8 cellular contexts compared by ENCODE assay signal in the genomic region with DNA sequence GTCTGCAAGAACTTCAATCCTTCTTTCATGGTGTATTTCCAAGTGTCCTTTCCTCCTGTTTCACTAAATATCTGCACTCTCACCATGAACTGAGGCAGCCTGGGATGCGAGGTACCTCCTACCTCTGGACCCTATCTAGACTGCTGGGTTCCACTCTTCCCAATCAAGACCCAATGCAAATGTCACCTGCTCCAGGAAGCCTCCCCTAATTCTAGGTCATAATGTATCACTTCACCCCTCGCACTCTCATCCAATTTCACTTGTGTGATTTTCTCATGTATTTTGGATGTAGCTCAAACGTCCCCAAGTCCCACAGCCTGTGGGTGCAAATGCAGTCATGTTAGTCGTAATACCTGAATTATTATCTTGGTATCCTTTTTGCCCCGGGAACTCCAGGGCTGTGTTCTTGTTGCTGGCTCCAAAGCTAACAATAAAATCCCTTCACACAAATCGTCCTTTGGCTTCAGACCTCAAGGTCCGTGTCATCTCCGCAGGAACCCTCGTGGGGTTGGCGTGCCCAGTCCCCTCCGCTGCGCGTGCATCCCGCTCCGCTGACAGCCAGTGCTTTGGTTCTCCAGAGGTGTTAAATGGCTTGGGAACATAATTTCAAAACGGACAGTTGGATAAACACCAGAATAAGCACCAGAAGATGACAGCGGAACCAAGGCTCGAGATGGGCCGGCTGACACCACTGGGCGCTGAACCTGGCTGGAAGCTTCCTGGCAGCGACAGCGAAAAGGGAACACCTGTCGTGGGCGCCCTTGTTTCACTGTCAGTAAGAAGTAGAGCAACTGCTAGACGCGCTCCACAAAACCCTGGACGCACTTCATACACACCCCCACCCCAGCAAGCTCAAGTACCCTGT. TPM values are rescaled to one million over a fixed set of nuclear protein-coding genes. Genes with fewer than 3 reads are reported as not detected.
DNase-seq lines count a peak whose midpoint lies in the region; ATAC-seq, FAIRE-seq and TF ChIP-seq lines count a peak whose summit lies in the region.

No MANE protein-coding gene starts in this region.

- RAD21 ChIA-PET in GM12878 (lab: Charles Lee; ENCODE audit: unreplicated experiment), result interaction anchor here (2.0 to 16.3 kb wide), 5 partner anchors 50 to 221 kb away, joined by 8 to 257 read pairs (median 19); a partner anchor contains a TSS

- no peaks in the 10 kb centered on the region for H3K36me3 Mint-ChIP-seq in memory B cell
- H3K36me3 Mint-ChIP-seq in type B pancreatic cell, result no peaks in the 10 kb centered on the region

- no peaks in the 10 kb centered on the region for H3K27me3 Mint-ChIP-seq in memory B cell
- H3K27me3 Mint-ChIP-seq in type B pancreatic cell, result no peaks in the 10 kb centered on the region

- WGBS in GM12878 (ENCODE audit: insufficient coverage, insufficient replicate concordance, low lambda C conversion rate, missing lambda C conversion rate), result 57% methylated on average over 27 of the region's 27 CpGs

- peaks cover 2% of the 10 kb centered on the region; the same call in 1 of the 2 replicates for H4K20me1 ChIP-seq in GM12878 (ENCODE audit: control insufficient read depth, insufficient read depth)

- ATAC-seq in left ventricle myocardium superior (no peak), GM12878 (no peak), memory B cell (ENCODE audit: low read depth) (no peak), HG02852 (IDR thresholded peaks at IDR 0.05; ENCODE audit: unreplicated experiment) (no peak), GM21723 (IDR thresholded peaks at IDR 0.05; ENCODE audit: unreplicated experiment) (no peak)

- POLR2A ChIA-PET in GM12878 (lab: Charles Lee), result interaction anchor here (0.5 to 1.2 kb wide), 4 partner anchors 52 to 412 kb away, joined by 3 to 6 read pairs (median 4); no protein-coding TSS in a partner anchor

- no TSS peak for BruUV-seq in GM12878 (replicated peaks; lab: Mats Ljungman, UMichigan)

- H2AFZ ChIP-seq in GM12878 (ENCODE audit: control insufficient read depth, low read depth, low read length), result peak overlapping the region; percentile 61

- H3K4me3 Mint-ChIP-seq in memory B cell (peak overlapping the region; percentile 50), type B pancreatic cell (peak overlapping the region; percentile 77)

- peaks cover 21% of the 10 kb centered on the region for H3K4me1 ChIP-seq in cardiac muscle cell (ENCODE audit: low read depth)
- H3K4me1 ChIP-seq in GM12878 (ENCODE audit: control insufficient read depth, insufficient read depth, low read length), result peaks cover 31% of the 10 kb centered on the region

- H3K9me3 ChIP-seq in cardiac muscle cell (ENCODE audit: low read depth), result no peaks in the 10 kb centered on the region
- peaks cover 9% of the 10 kb centered on the region; the same call in 2 of the 3 replicates for H3K9me3 ChIP-seq in GM12878 (replicated peaks; ENCODE audit: control insufficient read depth, insufficient read depth, low read length)

- no peak for TF ChIP-seq EP300 in GM12878 (IDR thresholded peaks at IDR 0.05; ENCODE audit: borderline replicate concordance in 1 of 2, control insufficient read depth in 1 of 2, low read depth in 2 of 2, low read length in 2 of 2)

- TF ChIP-seq CTCF in cardiac muscle cell (IDR thresholded peaks at IDR 0.05; ENCODE audit: low read depth, low read length), result no peak
- TF ChIP-seq CTCF in GM12878 (IDR thresholded peaks at IDR 0.05 in 2 of 3, conservative IDR thresholded peaks at IDR 0.05 in 1 of 3; ENCODE audit: control insufficient read depth in 2 of 3, extremely low read depth in 1 of 3, insufficient read depth in 1 of 3, low read depth in 3 of 3, low read length in 3 of 3), result no peak
- TF ChIP-seq CTCF in type B pancreatic cell (conservative IDR thresholded peaks at IDR 0.05), result no peak

- no peak for FAIRE-seq in GM12878 (lab: Jason Lieb, UNC)

- H3K9me3 Mint-ChIP-seq in memory B cell (no peaks in the 10 kb centered on the region), type B pancreatic cell (peaks cover 7% of the 10 kb centered on the region)

- no peak for TF ChIP-seq POLR2A in GM12878 (IDR thresholded peaks at IDR 0.05; ENCODE audit: low read depth, low read length)

- H3K4me2 ChIP-seq in GM12878 (ENCODE audit: control insufficient read depth, insufficient read depth), result peak overlapping the region; percentile 95

- H3K9ac ChIP-seq in GM12878 (ENCODE audit: control insufficient read depth, insufficient read depth, low read length), result peak overlapping the region; percentile 54; the same call in 1 of the 2 replicates

- H3K4me1 Mint-ChIP-seq in memory B cell (peaks cover 44% of the 10 kb centered on the region), type B pancreatic cell (ENCODE audit: unreplicated experiment) (peaks cover 29% of the 10 kb centered on the region)

- H3K27ac ChIP-seq in cardiac muscle cell, result no peak overlapping the region
- H3K27ac ChIP-seq in GM12878 (ENCODE audit: control insufficient read depth, insufficient read depth), result peak overlapping the region; percentile 70

- peaks cover 36% of the 10 kb centered on the region for H3K79me2 ChIP-seq in GM12878 (ENCODE audit: control insufficient read depth, insufficient read depth, low read length)

- peak overlapping the region; percentile 69 for H3K4me3 ChIP-seq in cardiac muscle cell
- H3K4me3 ChIP-seq in GM12878, result peak overlapping the region; percentile 62; the same call in 1 of the 2 replicates

- H3K36me3 ChIP-seq in cardiac muscle cell, result no peaks in the 10 kb centered on the region
- no peaks in the 10 kb centered on the region for H3K36me3 ChIP-seq in GM12878 (ENCODE audit: control insufficient read depth in 2 of 2, insufficient read depth in 2 of 2, low read length in 1 of 2)

- in situ Hi-C loops in GM12878 (cut with MboI), result loop anchor here (5.0 kb wide), 1 partner anchor 60 kb away; no protein-coding TSS in a partner anchor

- H3K27me3 ChIP-seq in cardiac muscle cell, result no peaks in the 10 kb centered on the region
- no peaks in the 10 kb centered on the region for H3K27me3 ChIP-seq in GM12878 (replicated peaks in 1 of 2; ENCODE audit: control insufficient read depth in 2 of 2, insufficient read depth in 2 of 2, low read length in 1 of 2)

- SMC1A ChIA-PET in GM12878 (lab: Charles Lee; ENCODE audit: uncharacterized antibody, unreplicated experiment), result interaction anchor here (0.6 to 17.9 kb wide), 9 partner anchors 28 to 171 kb away, joined by 3 to 297 read pairs (median 3); no protein-coding TSS in a partner anchor

- TF ChIP-seq RAD21 in GM12878 (IDR thresholded peaks at IDR 0.05; ENCODE audit: insufficient read depth, low read depth, low read length), result no peak

- H3K27ac Mint-ChIP-seq in memory B cell (peak overlapping the region; percentile 98), type B pancreatic cell (peak overlapping the region; percentile 67)

- intact Hi-C loops in left ventricle myocardium superior (cut with micrococcal nuclease), result no loop called here
- intact Hi-C loops in GM12878 (cut with micrococcal nuclease; ENCODE audit: unreplicated experiment), result no loop called here

- CTCF ChIA-PET in GM12878 (lab: Yijun Ruan, JAX), result interaction anchor here (0.6 to 13.2 kb wide), 8 partner anchors 16 to 222 kb away, joined by 3 to 157 read pairs (median 4); no protein-coding TSS in a partner anchor

- no peak for DNase-seq in cardiac muscle cell (ENCODE audit: low read depth in 1 of 2, low spot score in 1 of 2)
- no peak for DNase-seq in left ventricle myocardium superior
- DNase-seq in GM12878 (ENCODE audit: low read depth, low spot score), result no peak
- no peak for DNase-seq in memory B cell (ENCODE audit: low spot score in 2 of 2)
- DNase-seq in type B pancreatic cell (ENCODE audit: extremely low spot score, unreplicated experiment), result no peak
- DNase-seq in kidney tubule cell (ENCODE audit: low spot score), result no peak

TF ChIP-seq in GM12878, 131 proteins besides CTCF, POLR2A, EP300 and RAD21 (continues in another document):
- TF ChIP-seq, protein P1, sequence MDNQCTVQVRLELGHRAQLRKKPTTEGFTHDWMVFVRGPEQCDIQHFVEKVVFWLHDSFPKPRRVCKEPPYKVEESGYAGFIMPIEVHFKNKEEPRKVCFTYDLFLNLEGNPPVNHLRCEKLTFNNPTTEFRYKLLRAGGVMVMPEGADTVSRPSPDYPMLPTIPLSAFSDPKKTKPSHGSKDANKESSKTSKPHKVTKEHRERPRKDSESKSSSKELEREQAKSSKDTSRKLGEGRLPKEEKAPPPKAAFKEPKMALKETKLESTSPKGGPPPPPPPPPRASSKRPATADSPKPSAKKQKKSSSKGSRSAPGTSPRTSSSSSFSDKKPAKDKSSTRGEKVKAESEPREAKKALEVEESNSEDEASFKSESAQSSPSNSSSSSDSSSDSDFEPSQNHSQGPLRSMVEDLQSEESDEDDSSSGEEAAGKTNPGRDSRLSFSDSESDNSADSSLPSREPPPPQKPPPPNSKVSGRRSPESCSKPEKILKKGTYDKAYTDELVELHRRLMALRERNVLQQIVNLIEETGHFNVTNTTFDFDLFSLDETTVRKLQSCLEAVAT (IDR thresholded peaks at IDR 0.05), result peak; percentile 57; the same call in 1 of the 2 replicates
- 0 out of 2 replicates have a peak, but pooled peaks have one; percentile 2 for TF ChIP-seq SIN3A (IDR thresholded peaks at IDR 0.05; ENCODE audit: low read depth, low read length)

RNA-seq across cellular contexts. Expression of a gene that starts 1.0 kb away (rescaled TPM):
- total RNA-seq in cardiac muscle cell, result 25.2 and 32.3 TPM in 2 replicates
- polyA plus RNA-seq in cardiac muscle cell, result 17.2 and 24.2 TPM in 2 replicates
- 32.5 TPM for total RNA-seq in left ventricle myocardium superior
- total RNA-seq in GM12878 (2013; cell fraction: nucleolus; rRNA removed), result 89.0 and 91.9 TPM in 2 replicates
- 13.8 and 20.1 TPM in 2 replicates for total RNA-seq in GM12878 (2014; rRNA removed)
- total RNA-seq in GM12878 (2014; rRNA removed; fragmentation: Illumina TruSeq; extraction: Trizol), result 16.9 and 18.1 TPM in 2 replicates
- total RNA-seq in GM12878 (2021), result 25.7 TPM in 2 replicates
- polyA plus RNA-seq in GM12878 (2011; ENCODE audit: low read depth), result 10.4 TPM
- polyA plus RNA-seq in GM12878 (2011; rRNA removed), result 18.8 and 26.6 TPM in 2 replicates
- 6.6 and 8.8 TPM in 2 replicates for polyA plus RNA-seq in GM12878 (2011; cell fraction: cytosol; rRNA removed)
- polyA plus RNA-seq in GM12878 (2011; cell fraction: nucleus; rRNA removed), result 18.9 TPM in 2 replicates
- polyA plus RNA-seq in GM12878 (2012), result 11.9 and 12.8 TPM in 2 replicates
- polyA plus RNA-seq in GM12878 (2014; fragmentation: Illumina TruSeq; extraction: Trizol), result 10.7 and 11.8 TPM in 2 replicates
- polyA plus RNA-seq in GM12878 (2014; fragmentation: Nextera tagmentation; extraction: Ambion mirVana), result 1 to 10 TPM; 3.2 to 3.3 TPM
- 5.4 and 7.6 TPM in 2 replicates for polyA plus RNA-seq in GM12878 (2014; rRNA removed)
- 10 to 100 TPM in 1 of 2 experiments, 1 to 10 TPM in 1; 9.1 to 10.3 TPM for polyA plus RNA-seq in GM12878 (2016; fragmentation: Nextera tagmentation; extraction: Ambion mirVana)
- polyA minus RNA-seq in GM12878 (2011; rRNA and poly(A)+ RNA removed), result 81.2 and 136 TPM in 2 replicates
- 17.2 and 23.1 TPM in 2 replicates for polyA minus RNA-seq in GM12878 (2011; cell fraction: cytosol; rRNA and poly(A)+ RNA removed)
- 43.3 and 46.8 TPM in 2 replicates for polyA minus RNA-seq in GM12878 (2011; cell fraction: nucleus; rRNA and poly(A)+ RNA removed)
- 90.5 and 121 TPM in 2 replicates for total RNA-seq in type B pancreatic cell (ENCODE audit: low replicate concordance)
